ENCODE assay signal across 9 cellular contexts in the genomic region with DNA sequence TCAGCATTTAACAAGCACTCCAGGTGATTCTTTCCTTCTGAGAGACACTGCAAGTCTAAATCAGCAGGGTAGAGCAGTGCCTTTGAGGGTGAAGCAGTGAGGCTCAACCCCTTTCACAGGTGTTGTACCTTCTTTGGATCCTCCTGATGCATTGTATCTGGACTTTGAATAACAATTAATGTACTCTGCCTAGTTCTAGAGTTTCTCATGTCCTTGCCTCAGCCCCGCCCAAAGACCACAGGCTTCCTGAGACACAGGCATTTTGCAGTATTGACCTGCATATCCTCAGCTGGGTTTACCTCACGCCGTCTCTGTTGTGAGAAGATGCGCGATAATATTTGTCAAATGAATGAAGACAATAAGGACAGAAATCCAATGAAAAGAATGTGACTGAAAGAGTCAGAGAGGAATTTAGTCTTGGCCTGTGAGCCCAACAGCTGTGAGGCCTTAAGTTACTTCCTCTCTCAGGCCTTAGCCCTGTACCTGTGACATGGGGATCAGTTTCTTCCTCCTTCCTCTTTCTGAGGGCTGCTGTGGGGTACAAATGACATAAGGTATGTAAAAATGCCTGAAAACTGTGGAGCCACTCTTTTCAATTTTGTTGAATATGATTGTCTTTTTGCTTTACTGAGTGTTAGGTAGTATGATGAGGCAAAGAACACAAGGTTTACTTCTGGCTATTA. TPM values are rescaled to one million over a fixed set of nuclear protein-coding genes. Genes with fewer than 3 reads are reported as not detected.
A peak's percentile ranks its signal among the peaks of the same experiment; 100 is the strongest.
DNase-seq lines count a peak whose midpoint lies in the region; ATAC-seq, FAIRE-seq and TF ChIP-seq lines count a peak whose summit lies in the region.
"Had no signal": no experiment of that assay in that cellular context is flagged by ENCODE, and none has a peak within 500 bp of the region (broad histone marks: within the 10 kb centered on the region; RNA-seq: fewer than 3 reads in every experiment).

No MANE protein-coding gene starts in this region.

- TF ChIP-seq CTCF in activated CD8-positive, alpha-beta T cell treated with anti-CD3 and anti-CD28 coated beads for 36 hours (IDR thresholded peaks at IDR 0.05): no peak
- no peak for TF ChIP-seq CTCF in D721Med (IDR thresholded peaks at IDR 0.05; ENCODE audit: insufficient read depth, missing control alignments)
- no peak for TF ChIP-seq CTCF in thyroid gland (IDR thresholded peaks at IDR 0.05)

- FAIRE-seq in D721Med (lab: Jason Lieb, UNC): no peak
- FAIRE-seq: bronchial epithelial cell had no signal

- H3K9me3 ChIP-seq in thyroid gland: no peaks in the 10 kb centered on the region

- peaks cover 22% of the 10 kb centered on the region for H3K36me3 Mint-ChIP-seq in activated CD8-positive, alpha-beta T cell treated with anti-CD3 and anti-CD28 coated beads for 36 hours (ENCODE audit: low read depth)

- POLR2A ChIA-PET in activated CD8-positive, alpha-beta T cell treated with anti-CD3 and anti-CD28 coated beads for 36 hours (lab: Charles Lee): interaction anchor here (0.8 to 1.2 kb wide), 2 partner anchors 30 to 60 kb away, joined by 3 to 4 read pairs; no protein-coding TSS in a partner anchor

- no peaks in the 10 kb centered on the region for H3K36me3 ChIP-seq in thyroid gland

- TF ChIP-seq POLR2A in thyroid gland (IDR thresholded peaks at IDR 0.05): no peak

- intact Hi-C loops in activated CD8-positive, alpha-beta T cell treated with anti-CD3 and anti-CD28 coated beads for 36 hours (cut with micrococcal nuclease): no loop called here
- intact Hi-C loops in thyroid gland (cut with DNase I): no loop called here

- no peak overlapping the region for H3K27ac ChIP-seq in thyroid gland

- no peak overlapping the region for H3K4me3 ChIP-seq in thyroid gland (replicated peaks in 1 of 3)

- ATAC-seq in HG03469 (IDR thresholded peaks at IDR 0.05; ENCODE audit: unreplicated experiment) (peak; percentile 50), HG03196 (IDR thresholded peaks at IDR 0.05; ENCODE audit: unreplicated experiment) (no peak)
- peak; percentile 29 for ATAC-seq in activated CD8-positive, alpha-beta T cell treated with anti-CD3 and anti-CD28 coated beads for 36 hours

- peak; percentile 12 for DNase-seq in activated naive CD4-positive, alpha-beta T cell treated with Interleukin-2 at 50 U/mL for 16 hours
- no peak for DNase-seq in activated naive CD4-positive, alpha-beta T cell treated with anti-CD3 and anti-CD28 coated beads, Interleukin-2, amount 50 U/mL, for 16 hours
- peak; percentile 30 for DNase-seq in activated CD8-positive, alpha-beta T cell treated with anti-CD3 and anti-CD28 coated beads for 36 hours
- DNase-seq in D721Med (ENCODE audit: insufficient read length, low spot score) (no peak), NCI-H1048 (lab: John Stamatoyannopoulos, UW) (no peak), thyroid gland (no peak)

- CTCF ChIA-PET in activated CD8-positive, alpha-beta T cell treated with anti-CD3 and anti-CD28 coated beads for 36 hours (lab: Charles Lee): interaction anchor here (1.0 to 3.6 kb wide), 5 partner anchors 41 to 213 kb away, joined by 3 to 23 read pairs (median 4); no protein-coding TSS in a partner anchor

- peak overlapping the region; percentile 92 for H3K27ac Mint-ChIP-seq in activated CD8-positive, alpha-beta T cell treated with anti-CD3 and anti-CD28 coated beads for 36 hours

- no peaks in the 10 kb centered on the region for H3K4me1 ChIP-seq in thyroid gland

- no peak overlapping the region for H3K4me3 Mint-ChIP-seq in activated CD8-positive, alpha-beta T cell treated with anti-CD3 and anti-CD28 coated beads for 36 hours

- peaks cover 35% of the 10 kb centered on the region for H3K4me1 Mint-ChIP-seq in activated CD8-positive, alpha-beta T cell treated with anti-CD3 and anti-CD28 coated beads for 36 hours (ENCODE audit: low read depth)

- no peaks in the 10 kb centered on the region for H3K27me3 Mint-ChIP-seq in activated CD8-positive, alpha-beta T cell treated with anti-CD3 and anti-CD28 coated beads for 36 hours

- H3K9me3 Mint-ChIP-seq in activated CD8-positive, alpha-beta T cell treated with anti-CD3 and anti-CD28 coated beads for 36 hours: peaks cover 3% of the 10 kb centered on the region

- WGBS in thyroid gland, 2 donors: 78 to 94% methylated on average over 5 of the region's 5 CpGs

- no peaks in the 10 kb centered on the region for H3K27me3 ChIP-seq in thyroid gland

RNA-seq across cellular contexts. Expression of a gene that starts 43.7 kb away (rescaled TPM):
- 100 to 1,000 TPM; 361 to 365 TPM for total RNA-seq in activated CD8-positive, alpha-beta T cell treated with anti-CD3 and anti-CD28 coated beads for 36 hours
- 10 to 100 TPM; 15.2 to 32.7 (median 21.3) TPM for total RNA-seq in thyroid gland

Comparison
In these comparisons a context has a peak if more than half of its experiments do, and no peak if none do; other contexts are left out.
1. DNase-seq: peak in activated naive CD4-positive, alpha-beta T cell treated with Interleukin-2 at 50 U/mL for 16 hours (single experiment) and activated CD8-positive, alpha-beta T cell treated with anti-CD3 and anti-CD28 coated beads for 36 hours (single experiment); none in activated naive CD4-positive, alpha-beta T cell treated with anti-CD3 and anti-CD28 coated beads, Interleukin-2, amount 50 U/mL, for 16 hours (single experiment), D721Med (single experiment), NCI-H1048 (single experiment) and thyroid gland (0 of 2).
2. RNA of a gene that starts 43.7 kb away (total RNA-seq): 361 to 365 TPM in activated CD8-positive, alpha-beta T cell treated with anti-CD3 and anti-CD28 coated beads for 36 hours; 15.2 to 32.7 TPM in thyroid gland; every median in the first group is over 10 times any median in the second.